In genomic region chr15:73026496-73027054, GRCh38 we compare ENCODE assay signal across 20 cellular contexts.
"Had no signal": no experiment of that assay in that cellular context is flagged by ENCODE, and none has a peak within 500 bp of the region (broad histone marks: within the 10 kb centered on the region; RNA-seq: fewer than 3 reads in every experiment).

No MANE protein-coding gene starts in this region.

- H3K27ac Mint-ChIP-seq: naive B cell had no signal

- H3K9me3 ChIP-seq: esophagus muscularis mucosa, gastrocnemius medialis, heart right ventricle, suprapubic skin, thyroid gland, upper lobe of left lung, uterus had no signal

- H3K4me3 ChIP-seq: coronary artery, dorsolateral prefrontal cortex, esophagus muscularis mucosa, gastrocnemius medialis, heart right ventricle, smooth muscle cell, suprapubic skin, thyroid gland, upper lobe of left lung, uterus had no signal

- H3K27me3 ChIP-seq: dorsolateral prefrontal cortex, esophagus muscularis mucosa, gastrocnemius medialis, suprapubic skin, thyroid gland, upper lobe of left lung, uterus had no signal

- DNase-seq: dorsolateral prefrontal cortex; effector memory CD4-positive, alpha-beta T cell; gastrocnemius medialis; heart right ventricle; hypothalamus; kidney glomerular epithelial cell; mesendoderm; naive B cell; posterior cingulate gyrus; right cardiac atrium; stimulated activated CD4-positive, alpha-beta T cell treated with anti-CD3 and anti-CD28 coated beads, Interleukin-2, amount 100 ng/mL, for 48 hours; stimulated activated naive CD4-positive, alpha-beta T cell treated with Interleukin-2 at 50 U/mL for 16 hours; thyroid gland; upper lobe of left lung; uterus had no signal

- H3K4me3 Mint-ChIP-seq: naive B cell had no signal

- H3K36me3 ChIP-seq: esophagus muscularis mucosa, gastrocnemius medialis, heart right ventricle, suprapubic skin, thyroid gland, upper lobe of left lung, uterus had no signal

- ATAC-seq: gastrocnemius medialis, heart right ventricle, right cardiac atrium had no signal

- H3K27ac ChIP-seq: coronary artery, dorsolateral prefrontal cortex, epithelial cell of prostate, esophagus muscularis mucosa, gastrocnemius medialis, heart right ventricle, suprapubic skin, thyroid gland, upper lobe of left lung, uterus had no signal

- H3K4me1 ChIP-seq: gastrocnemius medialis, suprapubic skin, uterus had no signal

- H3K36me3 Mint-ChIP-seq: naive B cell had no signal
